In genomic region chr12:101876861-101877815, GRCh38 we compare ENCODE assay signal across 8 cellular contexts. TPM values are rescaled to one million over a fixed set of nuclear protein-coding genes. Genes with fewer than 3 reads are reported as not detected.
DNase-seq lines count a peak whose midpoint lies in the region; ATAC-seq and TF ChIP-seq lines count a peak whose summit lies in the region.

DRAM1 (plus strand) TSS chr12:101877580; CDS start chr12:101877790, 210 bp downstream.

- no peaks in the 10 kb centered on the region for H3K9me3 ChIP-seq in left ventricle myocardium inferior (replicated peaks)
- H3K9me3 ChIP-seq in prostate gland: no peaks in the 10 kb centered on the region
- H3K9me3 ChIP-seq in upper lobe of right lung: no peaks in the 10 kb centered on the region

- H3K4me3 Mint-ChIP-seq in T-cell: peak within 1 kb of the TSS; percentile 84 to 94 (median 88)

- H3K4me2 ChIP-seq in KMS-11: peak within 1 kb of the TSS; percentile 71

- H3K79me2 ChIP-seq in KMS-11 (ENCODE audit: insufficient read depth, low read depth): no peaks in the 10 kb centered on the region

- no peaks in the 10 kb centered on the region for H3K27me3 Mint-ChIP-seq in T-cell

- H3K27me3 ChIP-seq in KMS-11 (ENCODE audit: insufficient read depth, low read depth) (no peaks in the 10 kb centered on the region), left ventricle myocardium inferior (ENCODE audit: low read depth) (no peaks in the 10 kb centered on the region), prostate gland (replicated peaks; ENCODE audit: insufficient read depth) (no peaks in the 10 kb centered on the region), upper lobe of right lung (no peaks in the 10 kb centered on the region)

- peaks cover 11% of the 10 kb centered on the region in 3 donors for H3K4me1 Mint-ChIP-seq in T-cell

- POLR2A ChIA-PET in T-cell (lab: Charles Lee): no interaction called here

- H3K36me3 ChIP-seq in KMS-11 (ENCODE audit: insufficient read depth) (no peaks in the 10 kb centered on the region), left ventricle myocardium inferior (no peaks in the 10 kb centered on the region), prostate gland (no peaks in the 10 kb centered on the region), upper lobe of right lung (no peaks in the 10 kb centered on the region)

- peak within 1 kb of the TSS; percentile 92 for H3K9ac ChIP-seq in KMS-11

- H3K4me1 ChIP-seq in KMS-11 (ENCODE audit: low read depth, poor library complexity, severe bottlenecking) (peaks cover 10% of the 10 kb centered on the region), left ventricle myocardium inferior (peaks cover 40% of the 10 kb centered on the region), prostate gland (replicated peaks) (no peaks in the 10 kb centered on the region), upper lobe of right lung (peaks cover 14% of the 10 kb centered on the region)

- peak; percentile 81 for TF ChIP-seq POLR2A in prostate gland (IDR thresholded peaks at IDR 0.05)

- H3K36me3 Mint-ChIP-seq in T-cell: no peaks in the 10 kb centered on the region

- no peak for TF ChIP-seq CTCF in KMS-11 (conservative IDR thresholded peaks at IDR 0.05; ENCODE audit: low read depth, low read length)
- TF ChIP-seq CTCF in left ventricle myocardium inferior (IDR thresholded peaks at IDR 0.05; ENCODE audit: borderline replicate concordance): no peak
- TF ChIP-seq CTCF in prostate gland (IDR thresholded peaks at IDR 0.05): peak in 2 of 4 experiments; percentile 20 to 23
- peak; percentile 16 for TF ChIP-seq CTCF in upper lobe of right lung (IDR thresholded peaks at IDR 0.05)

- intact Hi-C loops in left ventricle myocardium inferior (cut with micrococcal nuclease): no loop called here
- intact Hi-C loops in prostate gland (cut with DNase I): no loop called here
- intact Hi-C loops in upper lobe of right lung (cut with DNase I): no loop called here

- H2AFZ ChIP-seq in KMS-11 (ENCODE audit: low read depth): peak within 1 kb of the TSS; percentile 95

- 0% methylated on average over 82 of the region's 105 CpGs for WGBS in prostate gland

- H3K4me3 ChIP-seq in KMS-11 (IDR thresholded peaks at IDR 0.05; ENCODE audit: insufficient read depth, low read depth, low read length): no peak within 1 kb of the TSS
- H3K4me3 ChIP-seq in left ventricle myocardium inferior: peak within 1 kb of the TSS; percentile 88
- peak within 1 kb of the TSS; percentile 48 to 76 for H3K4me3 ChIP-seq in prostate gland
- peak within 1 kb of the TSS; percentile 99 for H3K4me3 ChIP-seq in upper lobe of right lung

- no peaks in the 10 kb centered on the region for H3K9me3 Mint-ChIP-seq in T-cell

- peak within 1 kb of the TSS; percentile 74 for H3K27ac ChIP-seq in KMS-11
- H3K27ac ChIP-seq in left ventricle myocardium inferior (replicated peaks): peak within 1 kb of the TSS; percentile 95
- peak within 1 kb of the TSS; percentile 80 to 93 for H3K27ac ChIP-seq in prostate gland
- H3K27ac ChIP-seq in upper lobe of right lung: peak within 1 kb of the TSS; percentile 98

- no peaks in the 10 kb centered on the region for H4K20me1 ChIP-seq in KMS-11 (ENCODE audit: insufficient read depth)

- CTCF ChIA-PET in T-cell (lab: Charles Lee): interaction anchor here in 1 of 2 donors (0.6 kb wide), 1 partner anchor 24 kb away, joined by 3 read pairs; no protein-coding TSS in a partner anchor

- peak within 1 kb of the TSS; percentile 73 to 74 for H3K27ac Mint-ChIP-seq in T-cell

- ATAC-seq in GM21737 (IDR thresholded peaks at IDR 0.05; ENCODE audit: unreplicated experiment) (peak; percentile 80), T-cell (replicated peaks in 1 of 4) (peak; percentile 80 to 86 (median 85)), upper lobe of right lung (peak; percentile 96)

- DNase-seq in GDM1 (lab: John Stamatoyannopoulos, UW) (peak; percentile 85), T-cell (peak; percentile 40 to 76 (median 60)), amygdala (lab: John Stamatoyannopoulos, UW) (peak in 46 of 56 donors; percentile 5 to 78 (median 49)), left ventricle myocardium inferior (peak; percentile 91), prostate gland (ENCODE audit: low spot score) (peak; percentile 89), upper lobe of right lung (peak; percentile 98)

RNA-seq across cellular contexts. Expression of gene DRAM1, which starts in this region (rescaled TPM):
- total RNA-seq in T-cell (1 to 10 TPM; 1.4 to 3.8 (median 1.9) TPM), left ventricle myocardium inferior (5.3 TPM), prostate gland (10 to 100 TPM; 12.8 to 13.1 TPM), upper lobe of right lung (162 TPM)

Comparison
In these comparisons a context has a peak if more than half of its experiments do, and no peak if none do; other contexts are left out.
1. RNA of gene DRAM1 (total RNA-seq): 162 TPM in upper lobe of right lung (single experiment); 12.8 to 13.1 TPM in prostate gland, 5.3 TPM in left ventricle myocardium inferior (single experiment) and 1.4 to 3.8 TPM in T-cell; every median in the first group is over 10 times any median in the second.
2. Peak in every context shown above with its lines, with median percentiles within 50 percentile points of each other: DNase-seq, ATAC-seq and H3K27ac ChIP-seq.